ENCODE assay signal across 1 cellular context in the genomic region with DNA sequence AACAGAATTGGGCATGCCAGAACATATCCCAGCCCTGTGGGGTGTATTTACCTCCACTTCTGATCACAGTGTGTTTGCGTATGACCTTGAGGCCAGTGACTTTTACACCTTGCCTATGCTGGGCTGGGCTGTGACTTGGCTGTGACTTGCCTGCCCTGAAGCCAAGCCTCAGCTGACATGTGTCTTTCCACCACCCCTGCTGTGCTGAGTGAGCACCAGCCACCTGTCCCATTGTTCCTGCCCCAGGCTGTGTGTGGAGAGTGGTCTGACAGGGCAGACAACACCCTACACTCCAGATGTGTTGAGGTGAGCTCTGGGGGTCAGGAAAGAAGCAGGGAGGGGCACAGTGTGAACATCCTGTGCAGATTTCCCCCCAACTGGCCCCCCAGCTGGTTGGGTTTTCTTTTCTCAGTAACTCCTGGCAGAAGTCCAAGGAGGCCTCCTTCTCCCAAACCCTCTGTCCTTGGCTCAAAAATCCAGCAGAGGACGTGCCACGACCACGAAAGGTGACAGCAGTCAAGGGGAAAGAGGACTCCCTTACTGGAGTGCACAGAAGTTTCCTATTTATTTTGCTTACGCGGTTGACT.
TF ChIP-seq lines count a peak whose summit lies in the region.

No MANE protein-coding gene starts in this region.

TF ChIP-seq in HepG2, 621 proteins besides CTCF, POLR2A, EP300 and RAD21 (continued from another document and continues in another):
- TF ChIP-seq, protein P1, sequence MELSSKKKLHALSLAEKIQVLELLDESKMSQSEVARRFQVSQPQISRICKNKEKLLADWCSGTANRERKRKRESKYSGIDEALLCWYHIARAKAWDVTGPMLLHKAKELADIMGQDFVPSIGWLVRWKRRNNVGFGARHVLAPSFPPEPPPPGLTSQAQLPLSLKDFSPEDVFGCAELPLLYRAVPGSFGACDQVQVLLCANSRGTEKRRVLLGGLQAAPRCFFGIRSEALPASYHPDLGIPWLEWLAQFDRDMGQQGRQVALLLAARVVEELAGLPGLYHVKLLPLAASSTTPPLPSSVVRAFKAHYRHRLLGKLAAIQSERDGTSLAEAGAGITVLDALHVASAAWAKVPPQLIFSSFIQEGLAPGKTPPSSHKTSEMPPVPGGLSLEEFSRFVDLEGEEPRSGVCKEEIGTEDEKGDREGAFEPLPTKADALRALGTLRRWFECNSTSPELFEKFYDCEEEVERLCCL (CRISPR knock-in tag; IDR thresholded peaks at IDR 0.05; ENCODE audit: borderline replicate concordance) = no peak
- TF ChIP-seq ZBTB7B (CRISPR knock-in tag; IDR thresholded peaks at IDR 0.05) = peak; percentile 29; the same call in 1 of the 2 replicates
- peak; percentile 46; the same call in 1 of the 2 replicates for TF ChIP-seq ZNF350 (CRISPR knock-in tag; IDR thresholded peaks at IDR 0.05; ENCODE audit: borderline replicate concordance, low read depth)
- TF ChIP-seq KDM5B (CRISPR knock-in tag; IDR thresholded peaks at IDR 0.05; ENCODE audit: borderline replicate concordance) = peak; percentile 28; the same call in 1 of the 2 replicates
- 0 out of 2 replicates have a peak, but pooled peaks have one; percentile 25 for TF ChIP-seq ZNF598 (CRISPR knock-in tag; IDR thresholded peaks at IDR 0.05; ENCODE audit: borderline replicate concordance)
- TF ChIP-seq TBX2 (CRISPR knock-in tag; IDR thresholded peaks at IDR 0.05; ENCODE audit: borderline replicate concordance) = peak; percentile 59
- TF ChIP-seq ZNF883 (CRISPR knock-in tag; IDR thresholded peaks at IDR 0.05; ENCODE audit: not compliant biosample characterization) = peak; percentile 62
- 0 out of 2 replicates have a peak, but pooled peaks have one; percentile 45 for TF ChIP-seq ZNF761 (CRISPR knock-in tag; conservative IDR thresholded peaks at IDR 0.05)
- no peak for TF ChIP-seq SNAI1 (CRISPR knock-in tag; IDR thresholded peaks at IDR 0.05; ENCODE audit: borderline replicate concordance)
- TF ChIP-seq, protein P2, sequence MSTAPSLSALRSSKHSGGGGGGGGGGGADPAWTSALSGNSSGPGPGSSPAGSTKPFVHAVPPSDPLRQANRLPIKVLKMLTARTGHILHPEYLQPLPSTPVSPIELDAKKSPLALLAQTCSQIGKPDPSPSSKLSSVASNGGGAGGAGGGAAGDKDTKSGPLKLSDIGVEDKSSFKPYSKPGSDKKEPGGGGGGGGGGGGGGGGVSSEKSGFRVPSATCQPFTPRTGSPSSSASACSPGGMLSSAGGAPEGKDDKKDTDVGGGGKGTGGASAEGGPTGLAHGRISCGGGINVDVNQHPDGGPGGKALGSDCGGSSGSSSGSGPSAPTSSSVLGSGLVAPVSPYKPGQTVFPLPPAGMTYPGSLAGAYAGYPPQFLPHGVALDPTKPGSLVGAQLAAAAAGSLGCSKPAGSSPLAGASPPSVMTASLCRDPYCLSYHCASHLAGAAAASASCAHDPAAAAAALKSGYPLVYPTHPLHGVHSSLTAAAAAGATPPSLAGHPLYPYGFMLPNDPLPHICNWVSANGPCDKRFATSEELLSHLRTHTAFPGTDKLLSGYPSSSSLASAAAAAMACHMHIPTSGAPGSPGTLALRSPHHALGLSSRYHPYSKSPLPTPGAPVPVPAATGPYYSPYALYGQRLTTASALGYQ (CRISPR knock-in tag; IDR thresholded peaks at IDR 0.05) = no peak
- 0 out of 2 replicates have a peak, but pooled peaks have one; percentile 20 for TF ChIP-seq KDM1A (CRISPR knock-in tag; IDR thresholded peaks at IDR 0.05)
- 0 out of 2 replicates have a peak, but pooled peaks have one; percentile 63 for TF ChIP-seq ZNF547 (CRISPR knock-in tag; IDR thresholded peaks at IDR 0.05)
- no peak for TF ChIP-seq ZNF354B (CRISPR knock-in tag; IDR thresholded peaks at IDR 0.05)
- no peak for TF ChIP-seq POGZ (CRISPR knock-in tag; IDR thresholded peaks at IDR 0.05)
- TF ChIP-seq, protein P3, sequence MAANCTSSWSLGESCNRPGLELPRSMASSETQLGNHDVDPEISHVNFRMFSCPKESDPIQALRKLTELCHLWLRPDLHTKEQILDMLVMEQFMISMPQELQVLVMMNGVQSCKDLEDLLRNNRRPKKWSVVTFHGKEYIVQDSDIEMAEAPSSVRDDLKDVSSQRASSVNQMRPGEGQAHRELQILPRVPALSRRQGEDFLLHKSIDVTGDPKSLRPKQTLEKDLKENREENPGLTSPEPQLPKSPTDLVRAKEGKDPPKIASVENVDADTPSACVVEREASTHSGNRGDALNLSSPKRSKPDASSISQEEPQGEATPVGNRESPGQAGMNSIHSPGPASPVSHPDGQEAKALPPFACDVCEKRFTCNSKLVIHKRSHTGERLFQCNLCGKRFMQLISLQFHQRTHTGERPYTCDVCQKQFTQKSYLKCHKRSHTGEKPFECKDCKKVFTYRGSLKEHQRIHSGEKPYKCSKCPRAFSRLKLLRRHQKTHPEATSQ (CRISPR knock-in tag; IDR thresholded peaks at IDR 0.05; ENCODE audit: borderline replicate concordance) = no peak
- TF ChIP-seq, protein P4, sequence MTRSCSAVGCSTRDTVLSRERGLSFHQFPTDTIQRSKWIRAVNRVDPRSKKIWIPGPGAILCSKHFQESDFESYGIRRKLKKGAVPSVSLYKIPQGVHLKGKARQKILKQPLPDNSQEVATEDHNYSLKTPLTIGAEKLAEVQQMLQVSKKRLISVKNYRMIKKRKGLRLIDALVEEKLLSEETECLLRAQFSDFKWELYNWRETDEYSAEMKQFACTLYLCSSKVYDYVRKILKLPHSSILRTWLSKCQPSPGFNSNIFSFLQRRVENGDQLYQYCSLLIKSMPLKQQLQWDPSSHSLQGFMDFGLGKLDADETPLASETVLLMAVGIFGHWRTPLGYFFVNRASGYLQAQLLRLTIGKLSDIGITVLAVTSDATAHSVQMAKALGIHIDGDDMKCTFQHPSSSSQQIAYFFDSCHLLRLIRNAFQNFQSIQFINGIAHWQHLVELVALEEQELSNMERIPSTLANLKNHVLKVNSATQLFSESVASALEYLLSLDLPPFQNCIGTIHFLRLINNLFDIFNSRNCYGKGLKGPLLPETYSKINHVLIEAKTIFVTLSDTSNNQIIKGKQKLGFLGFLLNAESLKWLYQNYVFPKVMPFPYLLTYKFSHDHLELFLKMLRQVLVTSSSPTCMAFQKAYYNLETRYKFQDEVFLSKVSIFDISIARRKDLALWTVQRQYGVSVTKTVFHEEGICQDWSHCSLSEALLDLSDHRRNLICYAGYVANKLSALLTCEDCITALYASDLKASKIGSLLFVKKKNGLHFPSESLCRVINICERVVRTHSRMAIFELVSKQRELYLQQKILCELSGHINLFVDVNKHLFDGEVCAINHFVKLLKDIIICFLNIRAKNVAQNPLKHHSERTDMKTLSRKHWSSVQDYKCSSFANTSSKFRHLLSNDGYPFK (CRISPR knock-in tag; IDR thresholded peaks at IDR 0.05; ENCODE audit: borderline replicate concordance) = peak; percentile 59; the same call in 1 of the 2 replicates
- TF ChIP-seq ELF4 (CRISPR knock-in tag; IDR thresholded peaks at IDR 0.05; ENCODE audit: borderline replicate concordance) = no peak
- TF ChIP-seq ZNF816 (CRISPR knock-in tag; IDR thresholded peaks at IDR 0.05; ENCODE audit: borderline replicate concordance) = no peak
- TF ChIP-seq FLYWCH1 (CRISPR knock-in tag; IDR thresholded peaks at IDR 0.05) = no peak
- TF ChIP-seq NR2C2 (CRISPR knock-in tag; IDR thresholded peaks at IDR 0.05; ENCODE audit: borderline replicate concordance) = no peak
- TF ChIP-seq, protein P5, sequence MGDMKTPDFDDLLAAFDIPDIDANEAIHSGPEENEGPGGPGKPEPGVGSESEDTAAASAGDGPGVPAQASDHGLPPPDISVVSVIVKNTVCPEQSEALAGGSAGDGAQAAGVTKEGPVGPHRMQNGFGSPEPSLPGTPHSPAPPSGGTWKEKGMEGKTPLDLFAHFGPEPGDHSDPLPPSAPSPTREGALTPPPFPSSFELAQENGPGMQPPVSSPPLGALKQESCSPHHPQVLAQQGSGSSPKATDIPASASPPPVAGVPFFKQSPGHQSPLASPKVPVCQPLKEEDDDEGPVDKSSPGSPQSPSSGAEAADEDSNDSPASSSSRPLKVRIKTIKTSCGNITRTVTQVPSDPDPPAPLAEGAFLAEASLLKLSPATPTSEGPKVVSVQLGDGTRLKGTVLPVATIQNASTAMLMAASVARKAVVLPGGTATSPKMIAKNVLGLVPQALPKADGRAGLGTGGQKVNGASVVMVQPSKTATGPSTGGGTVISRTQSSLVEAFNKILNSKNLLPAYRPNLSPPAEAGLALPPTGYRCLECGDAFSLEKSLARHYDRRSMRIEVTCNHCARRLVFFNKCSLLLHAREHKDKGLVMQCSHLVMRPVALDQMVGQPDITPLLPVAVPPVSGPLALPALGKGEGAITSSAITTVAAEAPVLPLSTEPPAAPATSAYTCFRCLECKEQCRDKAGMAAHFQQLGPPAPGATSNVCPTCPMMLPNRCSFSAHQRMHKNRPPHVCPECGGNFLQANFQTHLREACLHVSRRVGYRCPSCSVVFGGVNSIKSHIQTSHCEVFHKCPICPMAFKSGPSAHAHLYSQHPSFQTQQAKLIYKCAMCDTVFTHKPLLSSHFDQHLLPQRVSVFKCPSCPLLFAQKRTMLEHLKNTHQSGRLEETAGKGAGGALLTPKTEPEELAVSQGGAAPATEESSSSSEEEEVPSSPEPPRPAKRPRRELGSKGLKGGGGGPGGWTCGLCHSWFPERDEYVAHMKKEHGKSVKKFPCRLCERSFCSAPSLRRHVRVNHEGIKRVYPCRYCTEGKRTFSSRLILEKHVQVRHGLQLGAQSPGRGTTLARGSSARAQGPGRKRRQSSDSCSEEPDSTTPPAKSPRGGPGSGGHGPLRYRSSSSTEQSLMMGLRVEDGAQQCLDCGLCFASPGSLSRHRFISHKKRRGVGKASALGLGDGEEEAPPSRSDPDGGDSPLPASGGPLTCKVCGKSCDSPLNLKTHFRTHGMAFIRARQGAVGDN (CRISPR knock-in tag; IDR thresholded peaks at IDR 0.05) = peak; percentile 73
- no peak for TF ChIP-seq GFI1 (CRISPR knock-in tag; IDR thresholded peaks at IDR 0.05; ENCODE audit: borderline replicate concordance)
- no peak for TF ChIP-seq SUZ12 (IDR thresholded peaks at IDR 0.05; ENCODE audit: low read depth, low read length)
- TF ChIP-seq, protein P6, sequence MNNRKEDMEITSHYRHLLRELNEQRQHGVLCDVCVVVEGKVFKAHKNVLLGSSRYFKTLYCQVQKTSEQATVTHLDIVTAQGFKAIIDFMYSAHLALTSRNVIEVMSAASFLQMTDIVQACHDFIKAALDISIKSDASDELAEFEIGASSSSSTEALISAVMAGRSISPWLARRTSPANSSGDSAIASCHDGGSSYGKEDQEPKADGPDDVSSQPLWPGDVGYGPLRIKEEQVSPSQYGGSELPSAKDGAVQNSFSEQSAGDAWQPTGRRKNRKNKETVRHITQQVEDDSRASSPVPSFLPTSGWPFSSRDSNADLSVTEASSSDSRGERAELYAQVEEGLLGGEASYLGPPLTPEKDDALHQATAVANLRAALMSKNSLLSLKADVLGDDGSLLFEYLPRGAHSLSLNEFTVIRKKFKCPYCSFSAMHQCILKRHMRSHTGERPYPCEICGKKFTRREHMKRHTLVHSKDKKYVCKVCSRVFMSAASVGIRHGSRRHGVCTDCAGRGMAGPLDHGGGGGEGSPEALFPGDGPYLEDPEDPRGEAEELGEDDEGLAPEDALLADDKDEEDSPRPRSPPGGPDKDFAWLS (CRISPR knock-in tag; IDR thresholded peaks at IDR 0.05; ENCODE audit: borderline replicate concordance) = no peak
- TF ChIP-seq, protein P7, sequence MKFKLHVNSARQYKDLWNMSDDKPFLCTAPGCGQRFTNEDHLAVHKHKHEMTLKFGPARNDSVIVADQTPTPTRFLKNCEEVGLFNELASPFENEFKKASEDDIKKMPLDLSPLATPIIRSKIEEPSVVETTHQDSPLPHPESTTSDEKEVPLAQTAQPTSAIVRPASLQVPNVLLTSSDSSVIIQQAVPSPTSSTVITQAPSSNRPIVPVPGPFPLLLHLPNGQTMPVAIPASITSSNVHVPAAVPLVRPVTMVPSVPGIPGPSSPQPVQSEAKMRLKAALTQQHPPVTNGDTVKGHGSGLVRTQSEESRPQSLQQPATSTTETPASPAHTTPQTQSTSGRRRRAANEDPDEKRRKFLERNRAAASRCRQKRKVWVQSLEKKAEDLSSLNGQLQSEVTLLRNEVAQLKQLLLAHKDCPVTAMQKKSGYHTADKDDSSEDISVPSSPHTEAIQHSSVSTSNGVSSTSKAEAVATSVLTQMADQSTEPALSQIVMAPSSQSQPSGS (CRISPR knock-in tag; IDR thresholded peaks at IDR 0.05) = peak; percentile 18; the same call in 1 of the 2 replicates
- TF ChIP-seq, protein P8, sequence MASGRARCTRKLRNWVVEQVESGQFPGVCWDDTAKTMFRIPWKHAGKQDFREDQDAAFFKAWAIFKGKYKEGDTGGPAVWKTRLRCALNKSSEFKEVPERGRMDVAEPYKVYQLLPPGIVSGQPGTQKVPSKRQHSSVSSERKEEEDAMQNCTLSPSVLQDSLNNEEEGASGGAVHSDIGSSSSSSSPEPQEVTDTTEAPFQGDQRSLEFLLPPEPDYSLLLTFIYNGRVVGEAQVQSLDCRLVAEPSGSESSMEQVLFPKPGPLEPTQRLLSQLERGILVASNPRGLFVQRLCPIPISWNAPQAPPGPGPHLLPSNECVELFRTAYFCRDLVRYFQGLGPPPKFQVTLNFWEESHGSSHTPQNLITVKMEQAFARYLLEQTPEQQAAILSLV (CRISPR knock-in tag; IDR thresholded peaks at IDR 0.05; ENCODE audit: borderline replicate concordance) = peak; percentile 67; the same call in 1 of the 2 replicates
- no peak for TF ChIP-seq KLF12 (CRISPR knock-in tag; IDR thresholded peaks at IDR 0.05; ENCODE audit: borderline replicate concordance)
- TF ChIP-seq SALL1 (CRISPR knock-in tag; IDR thresholded peaks at IDR 0.05) = no peak; the same call in 1 of the 2 replicates
- TF ChIP-seq, protein P9, sequence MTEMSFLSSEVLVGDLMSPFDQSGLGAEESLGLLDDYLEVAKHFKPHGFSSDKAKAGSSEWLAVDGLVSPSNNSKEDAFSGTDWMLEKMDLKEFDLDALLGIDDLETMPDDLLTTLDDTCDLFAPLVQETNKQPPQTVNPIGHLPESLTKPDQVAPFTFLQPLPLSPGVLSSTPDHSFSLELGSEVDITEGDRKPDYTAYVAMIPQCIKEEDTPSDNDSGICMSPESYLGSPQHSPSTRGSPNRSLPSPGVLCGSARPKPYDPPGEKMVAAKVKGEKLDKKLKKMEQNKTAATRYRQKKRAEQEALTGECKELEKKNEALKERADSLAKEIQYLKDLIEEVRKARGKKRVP (CRISPR knock-in tag; IDR thresholded peaks at IDR 0.05) = peak in 1 of 2 experiments; percentile 38; a peak in 1 of 4 replicates
- TF ChIP-seq ZNF274 (CRISPR knock-in tag; IDR thresholded peaks at IDR 0.05) = peak; percentile 31; the same call in 1 of the 2 replicates
- no peak for TF ChIP-seq CREB1 (IDR thresholded peaks at IDR 0.05)
- no peak for TF ChIP-seq CREB1 (CRISPR knock-in tag; IDR thresholded peaks at IDR 0.05)
- no peak for TF ChIP-seq NKX3-1 (CRISPR knock-in tag; IDR thresholded peaks at IDR 0.05)
- TF ChIP-seq ZNF564 (CRISPR knock-in tag; IDR thresholded peaks at IDR 0.05) = no peak
- TF ChIP-seq NRL (CRISPR knock-in tag; IDR thresholded peaks at IDR 0.05; ENCODE audit: borderline replicate concordance) = peak; percentile 33; the same call in 1 of the 2 replicates
- no peak for TF ChIP-seq ZSCAN25 (CRISPR knock-in tag; IDR thresholded peaks at IDR 0.05)
- 0 out of 2 replicates have a peak, but pooled peaks have one; percentile 13 for TF ChIP-seq FOXA3 (CRISPR knock-in tag; IDR thresholded peaks at IDR 0.05)
- no peak for TF ChIP-seq ZNF333 (CRISPR knock-in tag; IDR thresholded peaks at IDR 0.05; ENCODE audit: borderline replicate concordance)
- TF ChIP-seq SMARCE1 (IDR thresholded peaks at IDR 0.05; ENCODE audit: borderline replicate concordance) = no peak
- TF ChIP-seq, protein P10, sequence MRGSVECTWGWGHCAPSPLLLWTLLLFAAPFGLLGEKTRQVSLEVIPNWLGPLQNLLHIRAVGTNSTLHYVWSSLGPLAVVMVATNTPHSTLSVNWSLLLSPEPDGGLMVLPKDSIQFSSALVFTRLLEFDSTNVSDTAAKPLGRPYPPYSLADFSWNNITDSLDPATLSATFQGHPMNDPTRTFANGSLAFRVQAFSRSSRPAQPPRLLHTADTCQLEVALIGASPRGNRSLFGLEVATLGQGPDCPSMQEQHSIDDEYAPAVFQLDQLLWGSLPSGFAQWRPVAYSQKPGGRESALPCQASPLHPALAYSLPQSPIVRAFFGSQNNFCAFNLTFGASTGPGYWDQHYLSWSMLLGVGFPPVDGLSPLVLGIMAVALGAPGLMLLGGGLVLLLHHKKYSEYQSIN (CRISPR knock-in tag; IDR thresholded peaks at IDR 0.05; ENCODE audit: borderline replicate concordance) = no peak
